Comparison of ENCODE assay signal across 20 cellular contexts in the genomic region with DNA sequence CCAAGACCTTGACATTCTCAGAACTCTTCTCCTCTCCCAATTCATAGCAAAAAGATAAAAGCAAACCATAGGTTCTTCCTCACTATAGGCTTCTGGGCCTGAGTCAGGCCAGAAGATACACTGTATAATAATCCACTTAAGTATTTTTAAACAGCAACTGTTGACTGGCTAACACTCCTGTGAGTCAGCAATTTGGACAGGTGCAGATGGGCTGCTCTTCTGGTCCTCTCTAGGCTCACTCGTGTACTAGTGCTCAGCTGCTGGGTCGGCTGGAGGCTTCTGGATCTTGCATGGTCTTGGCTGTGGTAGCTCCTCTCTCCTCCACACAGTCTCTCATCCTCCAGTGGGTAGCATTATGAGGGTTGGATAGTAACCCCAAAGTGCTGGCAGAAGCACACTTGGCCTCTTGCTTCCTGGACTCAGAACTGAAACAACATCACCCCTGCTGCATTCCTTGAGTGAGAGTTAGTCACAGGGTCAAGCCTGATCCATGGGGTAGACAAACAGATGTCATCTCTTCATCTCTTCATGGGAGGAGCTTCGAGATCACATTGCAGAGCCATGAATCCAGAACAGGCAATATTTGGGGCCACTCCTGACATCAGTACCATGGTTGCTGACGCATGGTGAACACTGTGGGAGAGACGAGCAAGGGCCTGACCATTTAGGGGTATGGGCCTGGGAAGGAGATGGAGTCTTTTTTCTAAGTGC.
"Had no signal": no experiment of that assay in that cellular context is flagged by ENCODE, and none has a peak within 500 bp of the region (broad histone marks: within the 10 kb centered on the region; RNA-seq: fewer than 3 reads in every experiment).

No MANE protein-coding gene starts in this region.

- H3K27me3 ChIP-seq: cardiac muscle cell, dorsolateral prefrontal cortex, gastroesophageal sphincter, left lung, neutrophil had no signal

- DNase-seq: activated CD4-positive, alpha-beta memory T cell treated with anti-CD3 and anti-CD28 coated beads for 36 hours; activated CD8-positive, alpha-beta memory T cell treated with anti-CD3 and anti-CD28 coated beads, Interleukin-2, amount 10 ng/mL, durations not matched to agents 7 days and 5 days; activated effector memory CD4-positive, alpha-beta T cell treated with Interleukin-2 at 50 U/mL for 16 hours; activated T-cell treated with anti-CD3 and anti-CD28 coated beads, Interleukin-2, amount 50 U/mL, for 24 hours; dorsolateral prefrontal cortex; endodermal cell; islet precursor cell; left lung; mammary epithelial cell; naive thymus-derived CD4-positive, alpha-beta T cell; posterior cingulate gyrus; small intestine; stimulated activated CD4-positive, alpha-beta T cell treated with anti-CD3 and anti-CD28 coated beads, Interleukin-4, amount 100 ng/mL, for 4 hours; stimulated activated CD8-positive, alpha-beta memory T cell treated with anti-CD3 and anti-CD28 coated beads, Interleukin-4, amount 100 ng/mL, for 48 hours; WERI-Rb-1 had no signal

- H3K36me3 ChIP-seq: cardiac muscle cell, gastroesophageal sphincter, left lung, neutrophil, thoracic aorta, WERI-Rb-1 had no signal

- H3K4me3 ChIP-seq: cardiac muscle cell, dorsolateral prefrontal cortex, gastroesophageal sphincter, left lung, thoracic aorta had no signal

- H3K27ac ChIP-seq: cardiac muscle cell, dorsolateral prefrontal cortex, gastroesophageal sphincter, left lung, neutrophil, thoracic aorta, WERI-Rb-1 had no signal

- H3K4me1 ChIP-seq: gastroesophageal sphincter, left lung had no signal

- ATAC-seq: activated CD8-positive, alpha-beta memory T cell treated with anti-CD3 and anti-CD28 coated beads, Interleukin-2, amount 10 ng/mL, durations not matched to agents 7 days and 5 days; activated naive CD4-positive, alpha-beta T cell treated with anti-CD3 and anti-CD28 coated beads, Interleukin-2, amount 50 U/mL, for 72 hours; gastroesophageal sphincter; left lung; naive thymus-derived CD4-positive, alpha-beta T cell had no signal

- H3K9me3 ChIP-seq: gastroesophageal sphincter, left lung, neutrophil, thoracic aorta had no signal
